In the genomic region with DNA sequence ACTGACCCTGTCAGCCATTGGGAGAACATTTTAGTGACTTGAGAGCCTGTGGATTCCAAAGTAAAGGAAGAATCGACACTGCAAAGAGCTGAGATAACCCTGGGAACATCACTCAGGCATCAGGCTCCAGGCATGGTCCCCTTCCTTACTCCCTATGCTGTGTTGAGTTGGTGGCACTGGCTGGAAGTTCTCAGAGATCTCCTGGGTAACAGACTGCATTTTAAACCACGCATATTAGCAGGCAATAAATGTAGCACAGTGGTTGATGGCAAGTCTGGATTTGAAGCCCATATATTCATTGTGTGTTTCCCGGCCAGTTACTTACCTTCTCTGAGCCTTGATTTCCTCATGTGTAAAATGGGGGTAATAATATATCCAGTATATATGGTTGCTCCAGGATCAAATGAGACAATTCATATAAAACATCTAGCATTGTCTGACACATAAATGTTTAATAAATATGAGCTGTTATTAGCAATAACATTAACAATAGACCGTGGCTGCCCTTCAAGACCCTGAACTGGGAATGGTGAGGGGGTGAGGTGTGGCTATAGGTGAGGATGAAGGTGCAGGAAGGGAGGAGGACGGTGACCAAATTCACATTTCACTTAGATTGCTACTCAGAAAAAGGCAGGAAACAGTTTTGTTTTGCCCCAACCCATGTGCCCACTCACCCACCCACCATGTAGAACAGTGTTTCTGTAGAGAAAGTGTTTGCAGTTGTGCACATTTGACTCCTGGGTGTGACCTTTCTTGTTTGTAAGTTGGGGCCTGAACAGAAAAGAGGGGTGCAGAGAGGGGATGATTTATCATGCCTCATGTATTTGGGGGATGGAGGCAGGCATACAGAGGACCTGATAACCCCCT, we compare ENCODE assay signal across 8 cellular contexts. TPM values are rescaled to one million over a fixed set of nuclear protein-coding genes. Genes with fewer than 3 reads are reported as not detected.
DNase-seq lines count a peak whose midpoint lies in the region; ATAC-seq, FAIRE-seq and TF ChIP-seq lines count a peak whose summit lies in the region.

No MANE protein-coding gene starts in this region.

- H3K36me3 ChIP-seq in hepatocyte (replicated peaks; ENCODE audit: insufficient read depth, low read depth): no peaks in the 10 kb centered on the region
- peaks cover 0 to 6% (median 0%) of the 10 kb centered on the region in 6 donors for H3K36me3 ChIP-seq in spleen

- TF ChIP-seq CTCF in HFFc6 (IDR thresholded peaks at IDR 0.05): no peak
- no peak for TF ChIP-seq CTCF in hepatocyte (IDR thresholded peaks at IDR 0.05; ENCODE audit: poor library complexity)
- TF ChIP-seq CTCF in spleen (IDR thresholded peaks at IDR 0.05 in 8 of 11, conservative IDR thresholded peaks at IDR 0.05 in 3 of 11): no peak

- H3K9me3 ChIP-seq in hepatocyte (ENCODE audit: low read depth) (no peaks in the 10 kb centered on the region), spleen (no peaks in the 10 kb centered on the region)

- H2AFZ ChIP-seq in hepatocyte: no peak overlapping the region

- H3K27ac Mint-ChIP-seq in HFFc6: peak overlapping the region; percentile 86
- peak overlapping the region; percentile 91 for H3K27ac Mint-ChIP-seq in activated T-cell treated with anti-CD3 and anti-CD28 coated beads, Interleukin-2, amount 50 U/mL, for 72 hours

- H3K4me1 Mint-ChIP-seq in HFFc6 (ENCODE audit: low read depth): peaks cover 59% of the 10 kb centered on the region
- peaks cover 80% of the 10 kb centered on the region for H3K4me1 Mint-ChIP-seq in activated T-cell treated with anti-CD3 and anti-CD28 coated beads, Interleukin-2, amount 50 U/mL, for 72 hours (ENCODE audit: low read depth)

- intact Hi-C loops in spleen (cut with DNase I; ENCODE audit: low total_unique reads): no loop called here

- no peaks in the 10 kb centered on the region for H3K27me3 ChIP-seq in hepatocyte
- H3K27me3 ChIP-seq in spleen (replicated peaks in 1 of 7): peaks cover 0 to 12% (median 0%) of the 10 kb centered on the region in 7 donors

- no peak for FAIRE-seq in GM12892 (lab: Jason Lieb, UNC)

- ATAC-seq in activated T-cell treated with anti-CD3 and anti-CD28 coated beads, Interleukin-2, amount 50 U/mL, for 72 hours (replicated peaks in 1 of 2): no peak
- ATAC-seq in HG03280 (IDR thresholded peaks at IDR 0.05; ENCODE audit: unreplicated experiment): no peak
- ATAC-seq in GM18873 (IDR thresholded peaks at IDR 0.05; ENCODE audit: low FRiP score, unreplicated experiment): no peak

- H4K20me1 ChIP-seq in hepatocyte (ENCODE audit: insufficient read depth, poor library complexity, severe bottlenecking): peaks cover 58% of the 10 kb centered on the region

- WGBS in hepatocyte (ENCODE audit: low lambda C conversion rate, missing lambda C conversion rate): 62% methylated on average over 5 of the region's 5 CpGs
- WGBS in spleen, 5 donors: 46 to 77% (median 65%) methylated on average over 5 of the region's 5 CpGs

- peak overlapping the region; percentile 100 for H3K27ac ChIP-seq in hepatocyte
- peak overlapping the region; percentile 66 to 98 (median 95) for H3K27ac ChIP-seq in spleen

- H3K9me3 Mint-ChIP-seq in HFFc6: no peaks in the 10 kb centered on the region
- H3K9me3 Mint-ChIP-seq in activated T-cell treated with anti-CD3 and anti-CD28 coated beads, Interleukin-2, amount 50 U/mL, for 72 hours: no peaks in the 10 kb centered on the region

- peak overlapping the region; percentile 88 for H3K4me2 ChIP-seq in hepatocyte

- peak overlapping the region; percentile 90 for H3K4me3 Mint-ChIP-seq in HFFc6
- H3K4me3 Mint-ChIP-seq in activated T-cell treated with anti-CD3 and anti-CD28 coated beads, Interleukin-2, amount 50 U/mL, for 72 hours: peak overlapping the region; percentile 85 to 86

- DNase-seq in HFFc6 (no peak), hepatocyte (ENCODE audit: low spot score) (no peak), spleen (no peak), GM12892 (ENCODE audit: insufficient read length) (no peak)
- peak in 1 of 2 donors; percentile 38 for DNase-seq in activated T-cell treated with anti-CD3 and anti-CD28 coated beads, Interleukin-2, amount 50 U/mL, for 72 hours
- DNase-seq in activated CD4-positive, CD25-positive, alpha-beta regulatory T cell (lab: John Stamatoyannopoulos, UW): no peak

- peaks cover 35% of the 10 kb centered on the region for H3K4me1 ChIP-seq in hepatocyte (ENCODE audit: insufficient read depth)
- H3K4me1 ChIP-seq in spleen: peaks cover 37 to 91% (median 79%) of the 10 kb centered on the region in 6 donors

- H3K79me2 ChIP-seq in hepatocyte: peaks cover 71% of the 10 kb centered on the region

- TF ChIP-seq POLR2A in spleen (IDR thresholded peaks at IDR 0.05): no peak
- TF ChIP-seq POLR2A in GM12892 (IDR thresholded peaks at IDR 0.05; ENCODE audit: low read depth, low read length): no peak

- H3K36me3 Mint-ChIP-seq in HFFc6 (ENCODE audit: low read depth): no peaks in the 10 kb centered on the region; the same call in 1 of the 2 replicates
- H3K36me3 Mint-ChIP-seq in activated T-cell treated with anti-CD3 and anti-CD28 coated beads, Interleukin-2, amount 50 U/mL, for 72 hours (ENCODE audit: insufficient read depth in 2 of 2): peaks cover 0 to 2% of the 10 kb centered on the region in 2 donors

- peaks cover 2% of the 10 kb centered on the region for H3K27me3 Mint-ChIP-seq in HFFc6 (ENCODE audit: insufficient read depth)
- no peaks in the 10 kb centered on the region for H3K27me3 Mint-ChIP-seq in activated T-cell treated with anti-CD3 and anti-CD28 coated beads, Interleukin-2, amount 50 U/mL, for 72 hours (ENCODE audit: low read depth)

- no peaks in the 10 kb centered on the region for H3K9me2 ChIP-seq in hepatocyte (replicated peaks; ENCODE audit: insufficient read depth)

- H3K4me3 ChIP-seq in hepatocyte (peak overlapping the region; percentile 94), spleen (peak overlapping the region; percentile 89 to 98 (median 95))

RNA-seq across cellular contexts. Expression of gene PLCG1, which starts 2.1 kb away (rescaled TPM):
- 10 to 100 TPM; 44.4 to 62.1 (median 50.1) TPM for total RNA-seq in HFFc6 (2021; fragmentation: NEBNext Ultra II Directional; extraction: Animal tissue kit (Norgen Biotek cat#: 25700))
- total RNA-seq in activated T-cell treated with anti-CD3 and anti-CD28 coated beads, Interleukin-2, amount 50 U/mL, for 72 hours: 100 to 1,000 TPM; 177 to 221 TPM
- total RNA-seq in hepatocyte: 48.5 and 73.2 TPM in 2 replicates
- 52.7 and 52.8 TPM in 2 replicates for polyA plus RNA-seq in hepatocyte
- 100 to 1,000 TPM in 6 of 7 donors, 10 to 100 TPM in 1; 96.7 to 144 (median 134) TPM for total RNA-seq in spleen
- polyA plus RNA-seq in spleen: 10 to 100 TPM; 28.0 to 51.3 (median 29.3) TPM
- 73.2 TPM for polyA plus RNA-seq in GM12892 (2012; ENCODE audit: missing spikeins)
